19 cellular contexts compared by ENCODE assay signal in genomic region chrX:11146411-11146810, GRCh38. TPM values are rescaled to one million over a fixed set of nuclear protein-coding genes. Genes with fewer than 3 reads are reported as not detected.
DNase-seq lines count a peak whose midpoint lies in the region; ATAC-seq and TF ChIP-seq lines count a peak whose summit lies in the region.
"Had no signal": no experiment of that assay in that cellular context is flagged by ENCODE, and none has a peak within 500 bp of the region (broad histone marks: within the 10 kb centered on the region; RNA-seq: fewer than 3 reads in every experiment).

No MANE protein-coding gene starts in this region.

- no peaks in the 10 kb centered on the region for H3K36me3 Mint-ChIP-seq in memory B cell
- no peaks in the 10 kb centered on the region for H3K36me3 Mint-ChIP-seq in stimulated activated memory B cell treated with anti-CD40 and anti-IgM and Interleukin-4, amounts not matched to agents 10 μg/mL and 1 μg/mL and 100 μg/mL, for 72 hours
- H3K36me3 Mint-ChIP-seq: CD4-positive, CD25-positive, alpha-beta regulatory T cell; CD8-positive, alpha-beta memory T cell had no signal

- DNase-seq in NCI-H69 (lab: John Stamatoyannopoulos, UW) (peak; percentile 9), memory B cell (ENCODE audit: low spot score in 2 of 2) (no peak), ureter (ENCODE audit: low spot score) (no peak)
- no peak for DNase-seq in stimulated activated CD8-positive, alpha-beta memory T cell treated with anti-CD3 and anti-CD28 coated beads, Interleukin-4, amount 100 ng/mL, for 48 hours
- DNase-seq: CD4-positive, CD25-positive, alpha-beta regulatory T cell; CD8-positive, alpha-beta memory T cell; COR-L47; DMS 273 treated with DMSO at 0.1 percent for 48 hours; DMS53; DND-41; EL; HCEC 1CT; IMR-90 had no signal

- ATAC-seq in memory B cell (ENCODE audit: low read depth) = no peak
- no peak for ATAC-seq in stimulated activated memory B cell treated with anti-CD40 and anti-IgM and Interleukin-4, amounts not matched to agents 10 μg/mL and 1 μg/mL and 100 μg/mL, for 72 hours
- no peak for ATAC-seq in HG03354 (IDR thresholded peaks at IDR 0.05; ENCODE audit: poor library complexity, severe bottlenecking, unreplicated experiment)
- ATAC-seq: GM23338 had no signal

- peaks cover 5% of the 10 kb centered on the region for H3K4me1 Mint-ChIP-seq in memory B cell
- no peaks in the 10 kb centered on the region for H3K4me1 Mint-ChIP-seq in stimulated activated memory B cell treated with anti-CD40 and anti-IgM and Interleukin-4, amounts not matched to agents 10 μg/mL and 1 μg/mL and 100 μg/mL, for 72 hours

- no peak overlapping the region for H3K4me3 Mint-ChIP-seq in memory B cell
- H3K4me3 Mint-ChIP-seq in stimulated activated memory B cell treated with anti-CD40 and anti-IgM and Interleukin-4, amounts not matched to agents 10 μg/mL and 1 μg/mL and 100 μg/mL, for 72 hours = no peak overlapping the region
- H3K4me3 Mint-ChIP-seq: B cell; CD4-positive, CD25-positive, alpha-beta regulatory T cell; CD8-positive, alpha-beta memory T cell; GM23338 had no signal

- no peaks in the 10 kb centered on the region for H3K27me3 Mint-ChIP-seq in memory B cell
- H3K27me3 Mint-ChIP-seq in stimulated activated memory B cell treated with anti-CD40 and anti-IgM and Interleukin-4, amounts not matched to agents 10 μg/mL and 1 μg/mL and 100 μg/mL, for 72 hours = no peaks in the 10 kb centered on the region

- TF ChIP-seq CTCF in 22Rv1 (IDR thresholded peaks at IDR 0.05) = no peak

- H3K27ac ChIP-seq in 22Rv1 = peak overlapping the region; percentile 53
- H3K27ac ChIP-seq: BLaER1 treated with 17β-estradiol and CSF1 and Interleukin-3, amounts not matched to agents 10 nM and 100 nM had no signal

- peak overlapping the region; percentile 2 for H3K27ac Mint-ChIP-seq in memory B cell
- peak overlapping the region; percentile 8 for H3K27ac Mint-ChIP-seq in stimulated activated memory B cell treated with anti-CD40 and anti-IgM and Interleukin-4, amounts not matched to agents 10 μg/mL and 1 μg/mL and 100 μg/mL, for 72 hours
- H3K27ac Mint-ChIP-seq: B cell; CD4-positive, CD25-positive, alpha-beta regulatory T cell; GM23338 had no signal

- no peaks in the 10 kb centered on the region for H3K9me3 Mint-ChIP-seq in memory B cell
- H3K9me3 Mint-ChIP-seq in stimulated activated memory B cell treated with anti-CD40 and anti-IgM and Interleukin-4, amounts not matched to agents 10 μg/mL and 1 μg/mL and 100 μg/mL, for 72 hours = no peaks in the 10 kb centered on the region
- H3K9me3 Mint-ChIP-seq: CD4-positive, CD25-positive, alpha-beta regulatory T cell; CD8-positive, alpha-beta memory T cell; GM23338 had no signal

RNA-seq across cellular contexts. Expression of gene HCCS, which starts 35.3 kb away (rescaled TPM):
- 21.9 TPM for total RNA-seq in ureter
